Comparison of ENCODE assay signal across 14 cellular contexts in genomic region chr18:35491689-35492077, GRCh38. TPM values are rescaled to one million over a fixed set of nuclear protein-coding genes. Genes with fewer than 3 reads are reported as not detected.
DNase-seq lines count a peak whose midpoint lies in the region; ATAC-seq, FAIRE-seq and TF ChIP-seq lines count a peak whose summit lies in the region.
"Had no signal": no experiment of that assay in that cellular context is flagged by ENCODE, and none has a peak within 500 bp of the region (broad histone marks: within the 10 kb centered on the region; RNA-seq: fewer than 3 reads in every experiment).

No MANE protein-coding gene starts in this region.

- WGBS in A549 (ENCODE audit: missing lambda C conversion rate) = 57% methylated on average over 5 of the region's 5 CpGs
- 21% methylated on average over 5 of the region's 5 CpGs for whole genome bisulfite sequencing in HUES64

- H3K4me2 ChIP-seq in A549 = peak overlapping the region; percentile 27; the same call in 2 of the 3 replicates

- TF ChIP-seq EP300 in A549 (IDR thresholded peaks at IDR 0.05) = no peak

- H3K4me1 ChIP-seq in A549 = peaks cover 57% of the 10 kb centered on the region
- H3K4me1 ChIP-seq in HUES64 (ENCODE audit: insufficient read depth, low read length) = peaks cover 73% of the 10 kb centered on the region

- TF ChIP-seq RAD21 in A549 (conservative IDR thresholded peaks at IDR 0.05 in 1 of 2, IDR thresholded peaks at IDR 0.05 in 1 of 2) = no peak

- H3K4me3 ChIP-seq in A549 (no peak overlapping the region), HUES64 (ENCODE audit: low read length) (peak overlapping the region; percentile 9; the same call in 1 of the 2 replicates)

- peak overlapping the region; percentile 49 to 71; a peak in 5 of 6 replicates for H3K27ac ChIP-seq in A549
- H3K27ac ChIP-seq in HUES64 (ENCODE audit: low read depth, low read length) = peak overlapping the region; percentile 79

- no peaks in the 10 kb centered on the region for H3K36me3 ChIP-seq in HUES64 (ENCODE audit: insufficient read depth, low read length)

- CTCF ChIA-PET in A549 (lab: Yijun Ruan, JAX) = no interaction called here

- POLR2A ChIA-PET in A549 (lab: Yijun Ruan, JAX) = no interaction called here

- ATAC-seq in A549 (peak in 1 of 2 experiments; percentile 39; a peak in 2 of 6 replicates), GM18519 (IDR thresholded peaks at IDR 0.05; ENCODE audit: low FRiP score, unreplicated experiment) (no peak), HG02981 (IDR thresholded peaks at IDR 0.05; ENCODE audit: unreplicated experiment) (no peak)

- H3K27me3 ChIP-seq in HUES64 (ENCODE audit: insufficient read depth, low read length) = no peaks in the 10 kb centered on the region

- H3K9me3 ChIP-seq in A549 (no peaks in the 10 kb centered on the region), HUES64 (ENCODE audit: insufficient read depth, low read depth, low read length) (no peaks in the 10 kb centered on the region)

- DNase-seq in A549 (ENCODE audit: low read depth in 1 of 2, low spot score in 1 of 2) (no peak), cerebellar cortex (ENCODE audit: low spot score) (peak; percentile 44), islet precursor cell (peak; percentile 80), SIG-M5 treated with dmso at 0.1 percent for 504 hours (lab: John Stamatoyannopoulos, UW; ENCODE audit: unreplicated experiment) (no peak), C1 segment of cervical spinal cord (lab: John Stamatoyannopoulos, UW) (no peak)
- DNase-seq: aorta; HCEC 1CT; NCI-H1694; NCI-H69; stimulated activated CD4-positive, alpha-beta T cell treated with anti-CD3 and anti-CD28 coated beads, Interleukin-4, amount 100 ng/mL, for 4 hours; stimulated activated naive CD4-positive, alpha-beta T cell treated with Interleukin-2 at 50 U/mL for 16 hours had no signal

- TF ChIP-seq CTCF in A549 (IDR thresholded peaks at IDR 0.05) = no peak

- peak overlapping the region; percentile 40; the same call in 1 of the 2 replicates for H3K9ac ChIP-seq in HUES64 (ENCODE audit: low read depth, low read length)

- TF ChIP-seq POLR2A in A549 (IDR thresholded peaks at IDR 0.05; ENCODE audit: low read length) = no peak

- no peak for FAIRE-seq in A549 (lab: Jason Lieb, UNC)

TF ChIP-seq in A549, 52 proteins besides CTCF, POLR2A, EP300 and RAD21:
- TF ChIP-seq CBX8 (IDR thresholded peaks at IDR 0.05) (no peak), HDAC2 (IDR thresholded peaks at IDR 0.05) (no peak), FOSL2 (IDR thresholded peaks at IDR 0.05) (no peak), FOSL2 (CRISPR knock-in tag; IDR thresholded peaks at IDR 0.05) (no peak), ZC3H11A (IDR thresholded peaks at IDR 0.05) (no peak), RARB (CRISPR knock-in tag; IDR thresholded peaks at IDR 0.05) (no peak), MAZ (IDR thresholded peaks at IDR 0.05; ENCODE audit: borderline replicate concordance, low read depth, low read length) (no peak), ZFP36 (IDR thresholded peaks at IDR 0.05; ENCODE audit: borderline replicate concordance, partially characterized antibody) (no peak), BCL3 (IDR thresholded peaks at IDR 0.05) (no peak), SMC3 (IDR thresholded peaks at IDR 0.05) (no peak)

RNA-seq across cellular contexts. Expression of gene INO80C, which starts 6.1 kb away (rescaled TPM):
- 22.1 and 22.4 TPM in 2 replicates for polyA plus RNA-seq in A549 (2011; rRNA removed)
- 24.2 TPM in 2 replicates for polyA plus RNA-seq in A549 (2012; cell fraction: cytosol; rRNA removed)
- 18.3 and 31.9 TPM in 2 replicates for polyA plus RNA-seq in A549 (2012; cell fraction: nucleus; rRNA removed)
- polyA plus RNA-seq in A549 (2017; fragmentation: RNase III; extraction: RNeasy Plus Mini Kit Qiagen cat#74134 plus additional on column Dnase treatment) = 30.8 to 34.4 TPM (median 33.3 TPM) in 3 replicates
- polyA minus RNA-seq in A549 (2011; rRNA and poly(A)+ RNA removed) = 13.1 TPM in 2 replicates
- 32.1 TPM for polyA plus RNA-seq in HUES64 (2013, experiment 1 of 2)
- polyA plus RNA-seq in HUES64 (2013, experiment 2 of 2) = 32.1 TPM

Comparison
In these comparisons a context has a peak if more than half of its experiments do, and no peak if none do; other contexts are left out.
1. DNase-seq: peak in cerebellar cortex (single experiment) and islet precursor cell (single experiment); none in A549 (0 of 2), SIG-M5 treated with dmso at 0.1 percent for 504 hours (single experiment) and C1 segment of cervical spinal cord (0 of 14).